ENCODE assay signal across 1 cellular context in genomic region chr12:3165311-3165931, GRCh38.
TF ChIP-seq lines count a peak whose summit lies in the region.

No MANE protein-coding gene starts in this region.

TF ChIP-seq in H1, 55 proteins besides CTCF, POLR2A, EP300 and RAD21 (continued from another document):
- no peak for TF ChIP-seq E2F6 (IDR thresholded peaks at IDR 0.05)
